ENCODE assay signal across 16 cellular contexts in the genomic region with DNA sequence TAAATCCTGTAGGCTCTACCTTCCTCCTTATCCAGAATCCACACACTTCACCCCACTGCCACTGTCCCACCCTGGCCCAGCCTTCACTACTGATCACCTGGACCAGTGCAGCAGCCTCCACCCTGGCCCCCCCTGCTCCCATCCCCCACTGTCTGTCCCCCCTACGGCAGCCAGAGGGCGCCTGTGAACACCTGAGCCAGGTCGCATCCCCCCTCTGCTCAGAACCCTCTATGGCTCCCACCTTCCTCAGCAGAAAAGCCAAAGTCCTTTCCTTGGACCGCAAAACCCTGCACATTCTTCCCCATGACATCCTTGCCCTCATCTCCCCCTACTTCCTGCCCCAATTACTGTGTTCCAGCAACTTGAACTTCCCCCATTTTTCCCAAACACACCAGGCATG. TPM values are rescaled to one million over a fixed set of nuclear protein-coding genes. Genes with fewer than 3 reads are reported as not detected.
A peak's percentile ranks its signal among the peaks of the same experiment; 100 is the strongest.
DNase-seq lines count a peak whose midpoint lies in the region; ATAC-seq and TF ChIP-seq lines count a peak whose summit lies in the region.
"Had no signal": no experiment of that assay in that cellular context is flagged by ENCODE, and none has a peak within 500 bp of the region (broad histone marks: within the 10 kb centered on the region; RNA-seq: fewer than 3 reads in every experiment).

No MANE protein-coding gene starts in this region.

- peaks cover 3% of the 10 kb centered on the region for H3K27me3 Mint-ChIP-seq in GM23338 (ENCODE audit: insufficient read depth, low read depth, poor library complexity)
- peaks cover 26% of the 10 kb centered on the region for H3K27me3 Mint-ChIP-seq in activated naive CD4-positive, alpha-beta T cell treated with anti-CD3 and anti-CD28 coated beads, Interleukin-2, amount 10 ng/mL, durations not matched to agents 7 days and 5 days
- peaks cover 15% of the 10 kb centered on the region for H3K27me3 Mint-ChIP-seq in memory B cell

- H3K4me2 ChIP-seq in DOHH2 (ENCODE audit: low read length) (no peak overlapping the region), GM23338 (no peak overlapping the region)

- H3K9me3 ChIP-seq in DOHH2 (ENCODE audit: control insufficient read depth, insufficient read depth, low read length) (no peaks in the 10 kb centered on the region), tibial nerve (no peaks in the 10 kb centered on the region)
- H3K9me3 ChIP-seq: HAP-1, SJCRH30 had no signal

- no peaks in the 10 kb centered on the region for H3F3A ChIP-seq in DOHH2 (ENCODE audit: control insufficient read depth, insufficient read depth)
- 0 out of 2 replicates have a peak, but pooled peaks cover 11% of the 10 kb centered on the region for H3F3A ChIP-seq in GM23338 (replicated peaks; ENCODE audit: low read depth)

- CTCF ChIA-PET in activated naive CD4-positive, alpha-beta T cell treated with anti-CD3 and anti-CD28 coated beads, Interleukin-2, amount 10 ng/mL, durations not matched to agents 7 days and 5 days (lab: Charles Lee): interaction anchor here (1.5 kb wide), 1 partner anchor 10 kb away, joined by 3 read pairs; no protein-coding TSS in a partner anchor

- TF ChIP-seq CTCF in DOHH2 (IDR thresholded peaks at IDR 0.05; ENCODE audit: low read depth, low read length, poor library complexity, severe bottlenecking) (peak; percentile 66), GM23338 (conservative IDR thresholded peaks at IDR 0.05; ENCODE audit: low read depth in 2 of 2) (peak; percentile 49 to 69), tibial nerve (IDR thresholded peaks at IDR 0.05) (no peak), foreskin fibroblast (IDR thresholded peaks at IDR 0.05; ENCODE audit: low read depth, low read length) (no peak)

- ATAC-seq in GM23338 (no peak), memory B cell (ENCODE audit: low read depth) (peak; percentile 34)
- ATAC-seq: activated CD4-positive, CD25-positive, alpha-beta regulatory T cell treated with anti-CD3 and anti-CD28 coated beads, Interleukin-2, amount 50 U/mL, for 24 hours had no signal

- no peak for TF ChIP-seq EP300 in tibial nerve (IDR thresholded peaks at IDR 0.05)

- H3K4me3 ChIP-seq in DOHH2 (ENCODE audit: low read length): no peak overlapping the region
- no peak overlapping the region for H3K4me3 ChIP-seq in GM23338
- H3K4me3 ChIP-seq in tibial nerve: no peak overlapping the region
- no peak overlapping the region for H3K4me3 ChIP-seq in foreskin fibroblast (ENCODE audit: low read depth in 1 of 2, low read length in 2 of 2)
- H3K4me3 ChIP-seq: HAP-1, SJCRH30 had no signal

- H3K27me3 ChIP-seq in DOHH2 (ENCODE audit: control insufficient read depth, low read length): 0 out of 2 replicates have a peak, but pooled peaks cover 3% of the 10 kb centered on the region
- no peaks in the 10 kb centered on the region for H3K27me3 ChIP-seq in GM23338 (ENCODE audit: insufficient read depth)
- peaks cover 0 to 17% of the 10 kb centered on the region in 2 donors for H3K27me3 ChIP-seq in tibial nerve
- H3K27me3 ChIP-seq: SJCRH30 had no signal

- H3K27ac Mint-ChIP-seq in GM23338: no peak overlapping the region
- no peak overlapping the region for H3K27ac Mint-ChIP-seq in activated naive CD4-positive, alpha-beta T cell treated with anti-CD3 and anti-CD28 coated beads, Interleukin-2, amount 10 ng/mL, durations not matched to agents 7 days and 5 days
- H3K27ac Mint-ChIP-seq in memory B cell: no peak overlapping the region

- H3K4me1 ChIP-seq in DOHH2 (ENCODE audit: control insufficient read depth, low read length): peaks cover 6% of the 10 kb centered on the region; the same call in 1 of the 2 replicates
- no peaks in the 10 kb centered on the region for H3K4me1 ChIP-seq in GM23338 (ENCODE audit: insufficient read depth)
- H3K4me1 ChIP-seq in tibial nerve: no peaks in the 10 kb centered on the region
- H3K4me1 ChIP-seq: HAP-1, SJCRH30 had no signal

- H3K9me3 Mint-ChIP-seq in GM23338 (no peaks in the 10 kb centered on the region), memory B cell (no peaks in the 10 kb centered on the region)
- no peaks in the 10 kb centered on the region for H3K9me3 Mint-ChIP-seq in activated naive CD4-positive, alpha-beta T cell treated with anti-CD3 and anti-CD28 coated beads, Interleukin-2, amount 10 ng/mL, durations not matched to agents 7 days and 5 days

- no peaks in the 10 kb centered on the region for H3K9me2 ChIP-seq in DOHH2 (replicated peaks; ENCODE audit: control insufficient read depth, low read length)
- H3K9me2 ChIP-seq in GM23338 (ENCODE audit: insufficient read depth): no peaks in the 10 kb centered on the region

- DNase-seq in GM23338 (ENCODE audit: low spot score) (no peak), memory B cell (ENCODE audit: low spot score in 2 of 2) (no peak), tibial nerve (ENCODE audit: low spot score in 2 of 2) (no peak), foreskin fibroblast (no peak)
- peak; percentile 35 for DNase-seq in activated naive CD4-positive, alpha-beta T cell treated with anti-CD3 and anti-CD28 coated beads, Interleukin-2, amount 10 ng/mL, durations not matched to agents 7 days and 5 days
- no peak for DNase-seq in effector CD4-positive, alpha-beta T cell
- DNase-seq: activated gamma-delta T cell treated with Interleukin-2 at 50 U/mL for 16 hours, EL, hypothalamus, Kasumi-1, SJCRH30 had no signal

- H3K36me3 ChIP-seq in DOHH2 (ENCODE audit: control insufficient read depth, low read length) (no peaks in the 10 kb centered on the region), GM23338 (ENCODE audit: insufficient read depth) (no peaks in the 10 kb centered on the region), tibial nerve (no peaks in the 10 kb centered on the region)
- H3K36me3 ChIP-seq: HAP-1, SJCRH30 had no signal

- no peak overlapping the region for H3K4me3 Mint-ChIP-seq in GM23338
- no peak overlapping the region for H3K4me3 Mint-ChIP-seq in activated naive CD4-positive, alpha-beta T cell treated with anti-CD3 and anti-CD28 coated beads, Interleukin-2, amount 10 ng/mL, durations not matched to agents 7 days and 5 days
- no peak overlapping the region for H3K4me3 Mint-ChIP-seq in memory B cell

- H3K79me2 ChIP-seq in DOHH2 (ENCODE audit: control insufficient read depth, low read length) (no peaks in the 10 kb centered on the region), GM23338 (replicated peaks; ENCODE audit: insufficient read depth) (no peaks in the 10 kb centered on the region)

- H3K27ac ChIP-seq in DOHH2 (ENCODE audit: low read depth, low read length) (no peak overlapping the region), GM23338 (ENCODE audit: low read depth) (no peak overlapping the region), tibial nerve (no peak overlapping the region)
- H3K27ac ChIP-seq: SJCRH30 had no signal

- H3K36me3 Mint-ChIP-seq in GM23338 (ENCODE audit: low read depth) (no peaks in the 10 kb centered on the region), memory B cell (no peaks in the 10 kb centered on the region)
- H3K36me3 Mint-ChIP-seq in activated naive CD4-positive, alpha-beta T cell treated with anti-CD3 and anti-CD28 coated beads, Interleukin-2, amount 10 ng/mL, durations not matched to agents 7 days and 5 days: no peaks in the 10 kb centered on the region

- TF ChIP-seq POLR2A in tibial nerve (IDR thresholded peaks at IDR 0.05): no peak

- WGBS in tibial nerve, 2 donors: 47 to 52% methylated on average over 4 of the region's 4 CpGs

- H3K4me1 Mint-ChIP-seq in GM23338 (no peaks in the 10 kb centered on the region), memory B cell (no peaks in the 10 kb centered on the region)
- no peaks in the 10 kb centered on the region for H3K4me1 Mint-ChIP-seq in activated naive CD4-positive, alpha-beta T cell treated with anti-CD3 and anti-CD28 coated beads, Interleukin-2, amount 10 ng/mL, durations not matched to agents 7 days and 5 days

- no peak overlapping the region for H2AFZ ChIP-seq in GM23338

- H4K20me1 ChIP-seq in DOHH2 (ENCODE audit: control insufficient read depth, insufficient read depth, low read depth, low read length): no peaks in the 10 kb centered on the region
- H4K20me1 ChIP-seq in GM23338 (replicated peaks; ENCODE audit: insufficient read depth): no peaks in the 10 kb centered on the region

TF ChIP-seq in GM23338, 12 proteins besides CTCF, POLR2A, EP300 and RAD21 (continues in another document):
- TF ChIP-seq EZH2 (IDR thresholded peaks at IDR 0.05; ENCODE audit: low read depth, unreplicated experiment): no peak

RNA-seq across cellular contexts. Expression of a gene that starts 20.6 kb away (rescaled TPM):
- 1.2 and 1.7 TPM in 2 replicates for total RNA-seq in GM23338 (2014; rRNA removed; shearing (Covaris generic))
- 0.45 and 0.63 TPM in 2 replicates for polyA plus RNA-seq in GM23338 (2016; fragmentation: Nextera tagmentation; extraction: Ambion mirVana)
- total RNA-seq in tibial nerve: not detected
- total RNA-seq: NCI-H460, SJCRH30, skeletal muscle tissue had no signal

RNA-seq across cellular contexts. Expression of a gene that starts 24.8 kb away (rescaled TPM):
- 107 and 130 TPM in 2 replicates for total RNA-seq in GM23338 (2014; rRNA removed; shearing (Covaris generic))
- polyA plus RNA-seq in GM23338 (2016; fragmentation: Nextera tagmentation; extraction: Ambion mirVana): 85.3 and 90.3 TPM in 2 replicates
- total RNA-seq in tibial nerve: 100 to 1,000 TPM in 1 of 4 donors, 10 to 100 TPM in 3; 94.0 to 101 (median 97.4) TPM

RNA-seq across cellular contexts. Expression of a gene that starts 25.3 kb away (rescaled TPM):
- 0.54 and 1.5 TPM in 2 replicates for total RNA-seq in GM23338 (2014; rRNA removed; shearing (Covaris generic))
- polyA plus RNA-seq in GM23338 (2016; fragmentation: Nextera tagmentation; extraction: Ambion mirVana): 6.1 TPM in 2 replicates
- total RNA-seq in tibial nerve: 1 to 10 TPM in 1 of 4 donors, under 1 TPM in 1, not detected in 2; 0.42 to 1.3 TPM
- total RNA-seq: skeletal muscle tissue had no signal

RNA-seq across cellular contexts. Expression of a gene that starts 41.1 kb away (rescaled TPM):
- total RNA-seq in GM23338 (2014; rRNA removed; shearing (Covaris generic)): 46.8 and 49.4 TPM in 2 replicates
- polyA plus RNA-seq in GM23338 (2016; fragmentation: Nextera tagmentation; extraction: Ambion mirVana): 48.8 and 49.2 TPM in 2 replicates
- 10 to 100 TPM in 2 of 4 donors, 1 to 10 TPM in 2; 5.7 to 17.9 (median 11.0) TPM for total RNA-seq in tibial nerve
- total RNA-seq: SJCRH30, skeletal muscle tissue had no signal

RNA-seq across cellular contexts. Expression of a gene that starts 45.4 kb away (rescaled TPM):
- 4.9 and 5.3 TPM in 2 replicates for total RNA-seq in GM23338 (2014; rRNA removed; shearing (Covaris generic))
- 2.5 and 4.1 TPM in 2 replicates for polyA plus RNA-seq in GM23338 (2016; fragmentation: Nextera tagmentation; extraction: Ambion mirVana)
- 10 to 100 TPM in 2 of 4 donors, 1 to 10 TPM in 2; 7.2 to 22.9 (median 11.7) TPM for total RNA-seq in tibial nerve

Comparison
In these comparisons a context has a peak if more than half of its experiments do, and no peak if none do; other contexts are left out.
1. CTCF ChIP-seq: peak in DOHH2 (single experiment) and GM23338 (2 of 2); none in tibial nerve (0 of 5) and foreskin fibroblast (single experiment).